In genomic region chr2:39120521-39120770, GRCh38 we compare ENCODE assay signal across 8 cellular contexts. TPM values are rescaled to one million over a fixed set of nuclear protein-coding genes. Genes with fewer than 3 reads are reported as not detected.
DNase-seq lines count a peak whose midpoint lies in the region; ATAC-seq and TF ChIP-seq lines count a peak whose summit lies in the region.

No MANE protein-coding gene starts in this region.

- peak; percentile 21 for ATAC-seq in GM18519 (IDR thresholded peaks at IDR 0.05; ENCODE audit: low FRiP score, unreplicated experiment)
- peak; percentile 15 for ATAC-seq in HG03025 (IDR thresholded peaks at IDR 0.05; ENCODE audit: low FRiP score, unreplicated experiment)
- ATAC-seq in naive thymus-derived CD4-positive, alpha-beta T cell = peak; percentile 12
- ATAC-seq in sciatic nerve = no peak

- no peak for TF ChIP-seq CTCF in astrocyte of the spinal cord (IDR thresholded peaks at IDR 0.05; ENCODE audit: low read depth, low read length)

- peak overlapping the region; percentile 93 for H3K27ac ChIP-seq in naive thymus-derived CD4-positive, alpha-beta T cell (ENCODE audit: low read depth, low read length)

- intact Hi-C loops in naive thymus-derived CD4-positive, alpha-beta T cell (cut with micrococcal nuclease) = loop anchor here (2.0 to 10.0 kb wide), 12 partner anchors 14 to 1796 kb away; partner anchors contain the start of genes GALM (in 2 of the 2), HNRNPLL (in 2 of the 2), MAP4K3 (in 2 of the 2) and ATL2 (in 1 of the 2)
- intact Hi-C loops in sciatic nerve (cut with DNase I) = no loop called here

- H3K4me3 Mint-ChIP-seq in naive thymus-derived CD4-positive, alpha-beta T cell = peak overlapping the region in 2 of 10 donors; percentile 90 to 93

- no peaks in the 10 kb centered on the region for H3K27me3 ChIP-seq in naive thymus-derived CD4-positive, alpha-beta T cell (ENCODE audit: control insufficient read depth in 2 of 2, insufficient read depth in 2 of 2, low read length in 2 of 2)

- H3K9me3 Mint-ChIP-seq in naive thymus-derived CD4-positive, alpha-beta T cell = no peaks in the 10 kb centered on the region

- H3K4me1 Mint-ChIP-seq in naive thymus-derived CD4-positive, alpha-beta T cell = peaks cover 34 to 79% (median 68%) of the 10 kb centered on the region in 7 donors

- in situ Hi-C loops in astrocyte of the spinal cord (cut with HindIII; ENCODE audit: low sequenced_read_pairs) = no loop called here

- POLR2A ChIA-PET in naive thymus-derived CD4-positive, alpha-beta T cell (lab: Charles Lee) = interaction anchor here (0.5 to 5.0 kb wide), 18 partner anchors 10 to 370 kb away, joined by 3 to 86 read pairs (median 4); partner anchors contain the start of gene SRSF7

- H3K4me3 ChIP-seq in astrocyte of the spinal cord (ENCODE audit: low read depth, low read length) = peak overlapping the region; percentile 76
- H3K4me3 ChIP-seq in naive thymus-derived CD4-positive, alpha-beta T cell (ENCODE audit: low read length) = peak overlapping the region; percentile 56

- H3K27me3 Mint-ChIP-seq in naive thymus-derived CD4-positive, alpha-beta T cell = no peaks in the 10 kb centered on the region

- no peaks in the 10 kb centered on the region for H3K36me3 ChIP-seq in naive thymus-derived CD4-positive, alpha-beta T cell (ENCODE audit: control insufficient read depth in 2 of 3, insufficient read depth in 3 of 3, low read length in 3 of 3)

- CTCF ChIA-PET in naive thymus-derived CD4-positive, alpha-beta T cell (lab: Charles Lee) = interaction anchor here (0.7 to 4.3 kb wide), 5 partner anchors 9 to 108 kb away, joined by 3 to 103 read pairs (median 5); no protein-coding TSS in a partner anchor

- H3K9me3 ChIP-seq in naive thymus-derived CD4-positive, alpha-beta T cell (ENCODE audit: control insufficient read depth in 2 of 3, low read length in 3 of 3) = no peaks in the 10 kb centered on the region

- H3K27ac Mint-ChIP-seq in naive thymus-derived CD4-positive, alpha-beta T cell = peak overlapping the region in 1 of 9 donors; percentile 94

- DNase-seq in astrocyte of the spinal cord (ENCODE audit: low read depth, low spot score) (no peak), DMS53 treated with DMSO at 0.1 percent for 48 hours (lab: John Stamatoyannopoulos, UW; ENCODE audit: unreplicated experiment) (no peak), COLO668 (lab: John Stamatoyannopoulos, UW; ENCODE audit: unreplicated experiment) (no peak), sciatic nerve (ENCODE audit: low spot score) (no peak)
- DNase-seq in naive thymus-derived CD4-positive, alpha-beta T cell = peak in 1 of 9 donors; percentile 74
- no peak for DNase-seq in activated T-cell treated with anti-CD3 and anti-CD28 coated beads, Interleukin-2, amount 50 U/mL, for 48 hours

- peaks cover 32 to 36% of the 10 kb centered on the region in 2 donors for H3K4me1 ChIP-seq in naive thymus-derived CD4-positive, alpha-beta T cell (ENCODE audit: control insufficient read depth in 2 of 2, insufficient read depth in 2 of 2, low read length in 2 of 2)

- H3K36me3 Mint-ChIP-seq in naive thymus-derived CD4-positive, alpha-beta T cell = peaks cover 0 to 52% (median 12%) of the 10 kb centered on the region in 5 donors

RNA-seq across cellular contexts. Expression of gene SOS1, which starts 0.4 kb away (rescaled TPM):
- 100 to 1,000 TPM in 1 of 5 experiments, 10 to 100 TPM in 4; 34.6 to 323 (median 55.5) TPM for total RNA-seq in naive thymus-derived CD4-positive, alpha-beta T cell
- 1 to 10 TPM; 6.3 to 8.4 TPM for polyA plus RNA-seq in naive thymus-derived CD4-positive, alpha-beta T cell
- total RNA-seq in sciatic nerve = 53.9 TPM
